Comparison of ENCODE assay signal across 25 cellular contexts in the genomic region with DNA sequence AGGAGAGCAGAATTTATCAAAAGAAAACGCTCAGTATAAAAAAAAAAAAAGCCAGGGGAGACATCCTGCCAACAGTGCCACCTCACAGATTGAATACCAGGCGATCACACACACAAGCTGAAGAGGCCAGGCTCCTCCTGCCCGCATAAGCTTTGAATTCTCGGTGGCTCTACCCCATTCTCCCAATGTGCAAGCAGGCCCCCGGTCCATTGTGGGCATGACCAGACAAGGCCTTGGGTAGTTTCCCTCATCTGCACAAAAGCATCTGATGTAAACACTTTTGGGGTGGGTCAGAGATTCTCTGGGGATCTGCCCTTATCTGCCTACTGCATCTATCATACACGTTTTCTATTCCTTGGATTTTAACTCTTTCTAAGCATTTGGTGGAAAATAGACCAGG. TPM values are rescaled to one million over a fixed set of nuclear protein-coding genes. Genes with fewer than 3 reads are reported as not detected.
A peak's percentile ranks its signal among the peaks of the same experiment; 100 is the strongest.
DNase-seq lines count a peak whose midpoint lies in the region; ATAC-seq, FAIRE-seq and TF ChIP-seq lines count a peak whose summit lies in the region.
"Had no signal": no experiment of that assay in that cellular context is flagged by ENCODE, and none has a peak within 500 bp of the region (broad histone marks: within the 10 kb centered on the region; RNA-seq: fewer than 3 reads in every experiment).

No MANE protein-coding gene starts in this region.

- H3K79me2 ChIP-seq in H1 (ENCODE audit: control insufficient read depth in 1 of 2, insufficient read depth in 2 of 2, low read length in 2 of 2), result peaks cover 0 to 8% of the 10 kb centered on the region in 2 experiments; a peak in 2 of 4 replicates

- peaks cover 0 to 23% (median 5%) of the 10 kb centered on the region in 4 experiments; a peak in 5 of 8 replicates for H3K36me3 ChIP-seq in H1 (ENCODE audit: control insufficient read depth in 2 of 4, insufficient read depth in 4 of 4, low read length in 3 of 4)
- no peaks in the 10 kb centered on the region for H3K36me3 ChIP-seq in mesenchymal stem cell (ENCODE audit: control insufficient read depth in 1 of 2, insufficient read depth in 2 of 2, low read depth in 1 of 2, low read length in 2 of 2)
- no peaks in the 10 kb centered on the region for H3K36me3 ChIP-seq in BE2C
- H3K36me3 ChIP-seq: BLaER1 had no signal

- 81% methylated on average over 6 of the region's 6 CpGs; no CpG with 5 or more reads in 1 of the 2 experiments for WGBS in H1 (ENCODE audit: extremely low coverage in 1 of 2, insufficient coverage in 1 of 2, insufficient read length in 1 of 2, insufficient replicate concordance in 2 of 2, low coverage in 1 of 2, low lambda C conversion rate in 2 of 2, missing lambda C conversion rate in 1 of 2), 2 experiments
- WGBS in mesenchymal stem cell, result 90% methylated on average over 5 of the region's 6 CpGs

- TF ChIP-seq RAD21 in H1 (IDR thresholded peaks at IDR 0.05 in 1 of 2, conservative IDR thresholded peaks at IDR 0.05 in 1 of 2; ENCODE audit: low read depth in 2 of 2, low read length in 2 of 2), result no peak

- H3K9ac ChIP-seq in H1 (replicated peaks in 1 of 4; ENCODE audit: extremely low read depth in 1 of 4, low read depth in 3 of 4, low read length in 3 of 4), result no peak overlapping the region
- no peak overlapping the region for H3K9ac ChIP-seq in mesenchymal stem cell (ENCODE audit: low read length)
- H3K9ac ChIP-seq: BLaER1, GM23248 had no signal

- H3K4me2 ChIP-seq in H1 (ENCODE audit: insufficient read depth in 1 of 2, low read depth in 2 of 2, low read length in 2 of 2), result no peak overlapping the region
- no peak overlapping the region for H3K4me2 ChIP-seq in mesenchymal stem cell (ENCODE audit: low read length, poor library complexity, severe bottlenecking)
- H3K4me2 ChIP-seq: BLaER1 had no signal

- TF ChIP-seq EP300 in H1 (IDR thresholded peaks at IDR 0.05; ENCODE audit: borderline replicate concordance in 1 of 2, low read depth in 2 of 2, low read length in 2 of 2), result no peak

- no peak overlapping the region for H2AK5ac ChIP-seq in H1 (ENCODE audit: low read depth, low read length)
- H2AK5ac ChIP-seq in mesenchymal stem cell (ENCODE audit: low read length, severe bottlenecking), result no peak overlapping the region

- H4K5ac ChIP-seq in H1 (ENCODE audit: insufficient read length, low read depth, low read length), result no peak overlapping the region

- H3K56ac ChIP-seq in H1 (replicated peaks; ENCODE audit: insufficient read length, low read depth, low read length), result no peak overlapping the region

- H3K4ac ChIP-seq in H1 (replicated peaks; ENCODE audit: insufficient read length, low read depth, low read length) (no peak overlapping the region), mesenchymal stem cell (ENCODE audit: low read depth in 1 of 2, low read length in 2 of 2) (no peak overlapping the region)

- H3K27ac ChIP-seq in H1 (ENCODE audit: low read depth, low read length) (no peak overlapping the region), mesenchymal stem cell (ENCODE audit: low read length, poor library complexity, severe bottlenecking) (no peak overlapping the region)
- H3K27ac ChIP-seq: BLaER1, C4-2B, GM23248 had no signal

- H4K8ac ChIP-seq in H1 (ENCODE audit: extremely low read depth, insufficient read depth, low read length) (no peak overlapping the region), mesenchymal stem cell (ENCODE audit: low read length) (peak overlapping the region; percentile 71)

- H2BK15ac ChIP-seq in H1 (ENCODE audit: low read length) (no peak overlapping the region), mesenchymal stem cell (ENCODE audit: low read depth, poor library complexity, severe bottlenecking) (no peak overlapping the region)

- H2BK5ac ChIP-seq in H1 (ENCODE audit: low read depth, low read length) (no peak overlapping the region), mesenchymal stem cell (ENCODE audit: low read depth, low read length, poor library complexity, severe bottlenecking) (no peak overlapping the region)

- peaks cover 0 to 15% (median 3%) of the 10 kb centered on the region in 4 experiments; a peak in 1 of 7 replicates for H3K4me1 ChIP-seq in H1 (replicated peaks in 1 of 4; ENCODE audit: control insufficient read depth in 3 of 4, insufficient read depth in 4 of 4, low read length in 3 of 4)
- H3K4me1 ChIP-seq in mesenchymal stem cell (ENCODE audit: control insufficient read depth, insufficient read depth, low read depth, low read length), result no peaks in the 10 kb centered on the region
- no peaks in the 10 kb centered on the region for H3K4me1 ChIP-seq in BE2C
- H3K4me1 ChIP-seq: BLaER1 had no signal

- TF ChIP-seq POLR2A in H1 (IDR thresholded peaks at IDR 0.05; ENCODE audit: control extremely low read depth in 1 of 2, low read depth in 2 of 2, low read length in 2 of 2), result no peak

- no peak overlapping the region for H3K18ac ChIP-seq in H1 (ENCODE audit: extremely low read depth, low read length)
- no peak overlapping the region for H3K18ac ChIP-seq in mesenchymal stem cell (ENCODE audit: low read depth in 1 of 2, low read length in 2 of 2)

- H2BK120ac ChIP-seq in H1 (replicated peaks; ENCODE audit: low read depth, low read length) (no peak overlapping the region), mesenchymal stem cell (ENCODE audit: low read depth, low read length) (no peak overlapping the region)

- H3K4me3 ChIP-seq in H1 (ENCODE audit: extremely low read depth in 1 of 4, insufficient read depth in 2 of 4, low read depth in 3 of 4, low read length in 4 of 4) (no peak overlapping the region), mesenchymal stem cell (ENCODE audit: insufficient read depth in 1 of 2, low read depth in 1 of 2, low read length in 2 of 2) (no peak overlapping the region), BE2C (ENCODE audit: low read depth, low read length) (no peak overlapping the region)
- H3K4me3 ChIP-seq: BLaER1, GM12878, GM23248 had no signal

- CTCF ChIA-PET in H1 (lab: Charles Lee; ENCODE audit: partially characterized antibody), result interaction anchor here (0.6 to 1.5 kb wide), 2 partner anchors 95 to 147 kb away, joined by 3 to 7 read pairs; no protein-coding TSS in a partner anchor

- no peak overlapping the region for H2BK20ac ChIP-seq in H1 (ENCODE audit: low read length)

- ATAC-seq in esophagus mucosa, result peak; percentile 67
- ATAC-seq in HG02642 (IDR thresholded peaks at IDR 0.05; ENCODE audit: poor library complexity, unreplicated experiment), result no peak
- ATAC-seq: GM12878, HCT116 had no signal

- H3K9me3 ChIP-seq in H1 (ENCODE audit: insufficient read depth in 2 of 2, low read depth in 1 of 2, low read length in 1 of 2) (no peaks in the 10 kb centered on the region), mesenchymal stem cell (ENCODE audit: control insufficient read depth, low read length) (peaks cover 3% of the 10 kb centered on the region), BE2C (no peaks in the 10 kb centered on the region)

- H3K23ac ChIP-seq in H1 (ENCODE audit: insufficient read length) (no peak overlapping the region), mesenchymal stem cell (ENCODE audit: low read length in 2 of 2) (no peak overlapping the region)

- FAIRE-seq in H1 (lab: Jason Lieb, UNC), result no peak
- FAIRE-seq: D721Med, GM12878, GM19239 had no signal

- POLR2A ChIA-PET in H1 (lab: Charles Lee; ENCODE audit: partially characterized antibody), result interaction anchor here (1.2 to 9.1 kb wide), 4 partner anchors 9 to 20 kb away, joined by 3 to 121 read pairs (median 10); no protein-coding TSS in a partner anchor

- H3K27me3 ChIP-seq in H1 (replicated peaks in 1 of 4; ENCODE audit: control insufficient read depth in 3 of 4, extremely low read depth in 1 of 4, insufficient read depth in 3 of 4, low read length in 3 of 4) (no peaks in the 10 kb centered on the region), mesenchymal stem cell (ENCODE audit: control insufficient read depth in 1 of 2, insufficient read depth in 1 of 2, low read length in 2 of 2) (no peaks in the 10 kb centered on the region), BE2C (no peaks in the 10 kb centered on the region)
- H3K27me3 ChIP-seq: BLaER1 had no signal

- no peaks in the 10 kb centered on the region for H3K79me1 ChIP-seq in H1 (ENCODE audit: low read depth, low read length)
- no peaks in the 10 kb centered on the region for H3K79me1 ChIP-seq in mesenchymal stem cell (replicated peaks; ENCODE audit: low read length, poor library complexity, severe bottlenecking)

- peaks cover 0 to 3% of the 10 kb centered on the region in 2 experiments for H4K20me1 ChIP-seq in H1 (replicated peaks in 1 of 2; ENCODE audit: control insufficient read depth in 1 of 2, insufficient read depth in 2 of 2, low read length in 2 of 2)
- H4K20me1 ChIP-seq: BLaER1 had no signal

- no peak for TF ChIP-seq CTCF in H1 (IDR thresholded peaks at IDR 0.05; ENCODE audit: control extremely low read depth in 1 of 3, insufficient read depth in 1 of 3, low read depth in 1 of 3, low read length in 3 of 3)
- TF ChIP-seq CTCF in BE2C (IDR thresholded peaks at IDR 0.05; ENCODE audit: low read depth, low read length), result no peak

- H2AFZ ChIP-seq in H1 (ENCODE audit: low read length), result no peak overlapping the region
- H2AFZ ChIP-seq in mesenchymal stem cell (ENCODE audit: low read depth, low read length), result no peak overlapping the region
- H2AFZ ChIP-seq: GM23248 had no signal

- H2BK12ac ChIP-seq in H1 (ENCODE audit: low read depth, low read length), result no peak overlapping the region
- H2BK12ac ChIP-seq in mesenchymal stem cell (ENCODE audit: low read length in 2 of 2), result peak overlapping the region in 1 of 2 experiments; percentile 60

- no peaks in the 10 kb centered on the region for H3K23me2 ChIP-seq in H1 (ENCODE audit: low read depth, low read length)

- no peak overlapping the region for H4K91ac ChIP-seq in H1 (replicated peaks; ENCODE audit: insufficient read length, low read length)
- no peak overlapping the region for H4K91ac ChIP-seq in mesenchymal stem cell (ENCODE audit: low read length)

- DNase-seq in HPDE6-E6E7 (ENCODE audit: extremely low spot score), result peak; percentile 54
- DNase-seq in H1 (ENCODE audit: low read depth in 1 of 2, low spot score in 2 of 2), result no peak
- no peak for DNase-seq in mesenchymal stem cell
- no peak for DNase-seq in BE2C
- no peak for DNase-seq in cerebellar cortex (ENCODE audit: low spot score)
- DNase-seq in mucosa of gallbladder (ENCODE audit: low spot score), result no peak
- DNase-seq: CD4-positive, CD25-positive, alpha-beta regulatory T cell; CD8-positive, alpha-beta memory T cell; DMS 273 treated with DMSO at 0.1 percent for 48 hours; DMS79; EL; GDM1; GM23248; H9 had no signal

- H3K14ac ChIP-seq in H1 (ENCODE audit: insufficient read length) (no peak overlapping the region), mesenchymal stem cell (ENCODE audit: low read length in 2 of 2) (no peak overlapping the region)

RNA-seq across cellular contexts. Expression of a gene that starts 16.2 kb away (rescaled TPM):
- total RNA-seq in H1 (2021; fragmentation: NEBNext Ultra II Directional; extraction: Animal tissue kit (Norgen Biotek cat#: 25700)), result not detected in 2 replicates
- polyA plus RNA-seq in H1 (2011; rRNA removed), result not detected in 2 replicates
- polyA plus RNA-seq in H1 (2011; cell fraction: cytosol; rRNA removed), result not detected
- not detected for polyA plus RNA-seq in H1 (2011; cell fraction: nucleus; rRNA removed)
- not detected in 4 replicates for polyA plus RNA-seq in H1 (2012, experiment 1 of 2)
- not detected for polyA plus RNA-seq in H1 (2012, experiment 2 of 2)
- not detected for polyA plus RNA-seq in H1 (2013, experiment 1 of 2)
- polyA plus RNA-seq in H1 (2013, experiment 2 of 2), result not detected
- not detected in 2 replicates for polyA minus RNA-seq in H1 (2011; rRNA and poly(A)+ RNA removed)
- not detected for polyA minus RNA-seq in H1 (2011; cell fraction: cytosol; rRNA and poly(A)+ RNA removed)
- polyA minus RNA-seq in H1 (2011; cell fraction: nucleus; rRNA and poly(A)+ RNA removed), result not detected
- total RNA-seq in esophagus mucosa, result not detected
- not detected for polyA plus RNA-seq in mesenchymal stem cell (2013, experiment 1 of 2)
- polyA plus RNA-seq in mesenchymal stem cell (2013, experiment 2 of 2), result not detected
- polyA plus RNA-seq in BE2C (2012; ENCODE audit: insufficient read depth, insufficient read length, low read depth), result not detected
- not detected for total RNA-seq in mucosa of gallbladder
- total RNA-seq: A172; A673; CD4-positive, CD25-positive, alpha-beta regulatory T cell; CD8-positive, alpha-beta memory T cell; GM12878; GM23248; H4; H9 had no signal
- polyA plus RNA-seq: CD4-positive, CD25-positive, alpha-beta regulatory T cell; CD8-positive, alpha-beta memory T cell; GM23248 had no signal

RNA-seq across cellular contexts. Expression of a gene that starts 28.4 kb away (rescaled TPM):
- total RNA-seq in H1 (2021; fragmentation: NEBNext Ultra II Directional; extraction: Animal tissue kit (Norgen Biotek cat#: 25700)), result not detected in 2 replicates
- polyA plus RNA-seq in H1 (2011; rRNA removed), result not detected in 2 replicates
- polyA plus RNA-seq in H1 (2011; cell fraction: cytosol; rRNA removed), result not detected
- not detected for polyA plus RNA-seq in H1 (2011; cell fraction: nucleus; rRNA removed)
- not detected in 4 replicates for polyA plus RNA-seq in H1 (2012, experiment 1 of 2)
- polyA plus RNA-seq in H1 (2012, experiment 2 of 2), result not detected
- polyA plus RNA-seq in H1 (2013, experiment 1 of 2), result not detected
- 0.07 TPM for polyA plus RNA-seq in H1 (2013, experiment 2 of 2)
- not detected in 2 replicates for polyA minus RNA-seq in H1 (2011; rRNA and poly(A)+ RNA removed)
- not detected for polyA minus RNA-seq in H1 (2011; cell fraction: cytosol; rRNA and poly(A)+ RNA removed)
- polyA minus RNA-seq in H1 (2011; cell fraction: nucleus; rRNA and poly(A)+ RNA removed), result not detected
- total RNA-seq in esophagus mucosa, result 13.0 TPM
- polyA plus RNA-seq in mesenchymal stem cell (2013, experiment 1 of 2), result 89.1 TPM
- 94.1 TPM for polyA plus RNA-seq in mesenchymal stem cell (2013, experiment 2 of 2)
- not detected for polyA plus RNA-seq in BE2C (2012; ENCODE audit: insufficient read depth, insufficient read length, low read depth)
- 10.1 TPM for total RNA-seq in mucosa of gallbladder
- total RNA-seq: H9 had no signal

RNA-seq across cellular contexts. Expression of a gene that starts 34.6 kb away (rescaled TPM):
- 2.8 and 3.7 TPM in 2 replicates for total RNA-seq in H1 (2021; fragmentation: NEBNext Ultra II Directional; extraction: Animal tissue kit (Norgen Biotek cat#: 25700))
- 0.24 and 0.63 TPM in 2 replicates for polyA plus RNA-seq in H1 (2011; rRNA removed)
- 0.54 TPM for polyA plus RNA-seq in H1 (2011; cell fraction: cytosol; rRNA removed)
- polyA plus RNA-seq in H1 (2011; cell fraction: nucleus; rRNA removed), result 3.1 TPM
- 2.2 to 4.9 TPM (median 3.1 TPM) in 4 replicates for polyA plus RNA-seq in H1 (2012, experiment 1 of 2)
- not detected for polyA plus RNA-seq in H1 (2012, experiment 2 of 2)
- polyA plus RNA-seq in H1 (2013, experiment 1 of 2), result 0.12 TPM
- 0.11 TPM for polyA plus RNA-seq in H1 (2013, experiment 2 of 2)
- polyA minus RNA-seq in H1 (2011; rRNA and poly(A)+ RNA removed), result 1.4 and 4.3 TPM in 2 replicates
- 2.3 TPM for polyA minus RNA-seq in H1 (2011; cell fraction: cytosol; rRNA and poly(A)+ RNA removed)
- 11.7 TPM for polyA minus RNA-seq in H1 (2011; cell fraction: nucleus; rRNA and poly(A)+ RNA removed)
- total RNA-seq in esophagus mucosa (not detected), mucosa of gallbladder (not detected)
- polyA plus RNA-seq in mesenchymal stem cell (2013, experiment 1 of 2), result not detected
- polyA plus RNA-seq in mesenchymal stem cell (2013, experiment 2 of 2), result not detected
- polyA plus RNA-seq in BE2C (2012; ENCODE audit: insufficient read depth, insufficient read length, low read depth), result not detected
- total RNA-seq: A172; A673; CD4-positive, CD25-positive, alpha-beta regulatory T cell; CD8-positive, alpha-beta memory T cell; GM12878; GM23248; H4 had no signal
- polyA plus RNA-seq: CD4-positive, CD25-positive, alpha-beta regulatory T cell; CD8-positive, alpha-beta memory T cell; GM12878; GM23248 had no signal

Comparison
In these comparisons a context has a peak if more than half of its experiments do, and no peak if none do; other contexts are left out.
1. RNA of a gene that starts 28.4 kb away (total RNA-seq): 13.0 TPM in esophagus mucosa (single experiment) and 10.1 TPM in mucosa of gallbladder (single experiment); not detected in H1; every median in the first group is over 10 times any median in the second.